In genomic region chr16:88308441-88309173, GRCh38 we compare ENCODE assay signal across 9 cellular contexts.
"Had no signal": no experiment of that assay in that cellular context is flagged by ENCODE, and none has a peak within 500 bp of the region (broad histone marks: within the 10 kb centered on the region; RNA-seq: fewer than 3 reads in every experiment).

No MANE protein-coding gene starts in this region.

- H3K36me3 ChIP-seq: tibial artery, vagina had no signal

- DNase-seq: activated CD4-positive, alpha-beta T cell treated with anti-CD3 and anti-CD28 coated beads, Interleukin-2, amount 10 ng/mL, durations not matched to agents 7 days and 5 days; activated CD8-positive, alpha-beta memory T cell treated with anti-CD3 and anti-CD28 coated beads for 24 hours; activated naive CD4-positive, alpha-beta T cell treated with Interleukin-2 at 50 U/mL for 16 hours; erythroblast; nephron progenitor cell; stimulated activated CD4-positive, alpha-beta T cell treated with anti-CD3 and anti-CD28 coated beads, Interleukin-2, amount 100 ng/mL, for 48 hours; tibial artery had no signal

- H3K9me3 ChIP-seq: tibial artery, vagina had no signal

- ATAC-seq: stimulated activated memory B cell treated with anti-CD40 and anti-IgM and Interleukin-4, amounts not matched to agents 10 μg/mL and 1 μg/mL and 100 μg/mL, for 72 hours had no signal

- H3K27ac ChIP-seq: tibial artery, vagina had no signal

- H3K4me3 ChIP-seq: tibial artery, vagina had no signal

- H3K27me3 ChIP-seq: tibial artery, vagina had no signal
